In the genomic region with DNA sequence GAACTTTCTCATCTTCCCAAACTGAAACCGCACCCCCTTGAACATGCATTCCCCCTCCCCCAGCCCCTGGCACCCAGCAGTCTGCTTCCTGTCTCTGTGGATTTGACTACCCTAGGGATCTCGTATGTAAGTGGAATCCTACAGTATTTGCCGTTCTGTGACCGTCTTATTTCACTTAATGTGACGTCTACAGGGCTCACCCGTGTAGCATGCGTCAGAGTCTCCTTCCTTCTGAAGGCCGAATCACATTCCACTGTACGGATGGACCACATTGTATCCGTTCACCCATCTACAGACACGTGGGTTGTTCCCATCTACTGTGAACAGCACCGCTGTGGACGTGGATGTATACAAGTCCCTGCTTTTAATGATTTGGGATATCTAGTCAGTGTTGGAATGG, we compare ENCODE assay signal across 18 cellular contexts. TPM values are rescaled to one million over a fixed set of nuclear protein-coding genes. Genes with fewer than 3 reads are reported as not detected.
"Had no signal": no experiment of that assay in that cellular context is flagged by ENCODE, and none has a peak within 500 bp of the region (broad histone marks: within the 10 kb centered on the region; RNA-seq: fewer than 3 reads in every experiment).

No MANE protein-coding gene starts in this region.

- H3K36me3 Mint-ChIP-seq: activated naive CD8-positive, alpha-beta T cell treated with anti-CD3 and anti-CD28 coated beads, Interleukin-2, amount 10 ng/mL, durations not matched to agents 7 days and 5 days; natural killer cell treated with Interleukin-12 subunit alpha and Interleukin-12 subunit beta and Interleukin-15 and Interleukin-18, amount 100 ng/mL, for 72 hours had no signal

- H3K9me3 Mint-ChIP-seq: activated CD4-positive, alpha-beta T cell treated with anti-CD3 and anti-CD28 coated beads, Interleukin-2, amount 10 ng/mL, durations not matched to agents 7 days and 5 days; activated naive CD8-positive, alpha-beta T cell treated with anti-CD3 and anti-CD28 coated beads, Interleukin-2, amount 10 ng/mL, durations not matched to agents 7 days and 5 days; natural killer cell treated with Interleukin-12 subunit alpha and Interleukin-12 subunit beta and Interleukin-15 and Interleukin-18, amount 100 ng/mL, for 72 hours had no signal

- DNase-seq: activated CD4-positive, alpha-beta T cell treated with anti-CD3 and anti-CD28 coated beads, Interleukin-2, amount 10 ng/mL, durations not matched to agents 7 days and 5 days; activated CD4-positive, CD25-positive, alpha-beta regulatory T cell; activated CD8-positive, alpha-beta memory T cell treated with anti-CD3 and anti-CD28 coated beads for 24 hours; activated naive CD4-positive, alpha-beta T cell; activated naive CD8-positive, alpha-beta T cell treated with anti-CD3 and anti-CD28 coated beads, Interleukin-2, amount 10 ng/mL, durations not matched to agents 7 days and 5 days; erythroblast; nucleus accumbens; stimulated activated CD4-positive, alpha-beta T cell treated with anti-CD3 and anti-CD28 coated beads, Interleukin-4, amount 100 ng/mL, for 24 hours; stimulated activated naive CD4-positive, alpha-beta T cell; SW 1271; upper lobe of right lung had no signal

- H3K27ac Mint-ChIP-seq: activated CD4-positive, alpha-beta T cell treated with anti-CD3 and anti-CD28 coated beads, Interleukin-2, amount 10 ng/mL, durations not matched to agents 7 days and 5 days; activated naive CD8-positive, alpha-beta T cell treated with anti-CD3 and anti-CD28 coated beads, Interleukin-2, amount 10 ng/mL, durations not matched to agents 7 days and 5 days; natural killer cell treated with Interleukin-12 subunit alpha and Interleukin-12 subunit beta and Interleukin-15 and Interleukin-18, amount 100 ng/mL, for 72 hours had no signal

- H3K27ac ChIP-seq: cardiac muscle cell, right atrium auricular region, upper lobe of right lung had no signal

- H3K4me3 ChIP-seq: cardiac muscle cell, right atrium auricular region, skin epidermis, upper lobe of right lung had no signal

- H3K36me3 ChIP-seq: cardiac muscle cell, right atrium auricular region, upper lobe of right lung had no signal

- H3K4me3 Mint-ChIP-seq: activated CD4-positive, alpha-beta T cell treated with anti-CD3 and anti-CD28 coated beads, Interleukin-2, amount 10 ng/mL, durations not matched to agents 7 days and 5 days; activated naive CD8-positive, alpha-beta T cell treated with anti-CD3 and anti-CD28 coated beads, Interleukin-2, amount 10 ng/mL, durations not matched to agents 7 days and 5 days; natural killer cell treated with Interleukin-12 subunit alpha and Interleukin-12 subunit beta and Interleukin-15 and Interleukin-18, amount 100 ng/mL, for 72 hours had no signal

- H3K9me3 ChIP-seq: right atrium auricular region, upper lobe of right lung had no signal

RNA-seq across cellular contexts. Expression of a gene that starts 4.5 kb away (rescaled TPM):
- total RNA-seq: activated naive CD8-positive, alpha-beta T cell treated with anti-CD3 and anti-CD28 coated beads, Interleukin-2, amount 10 ng/mL, durations not matched to agents 7 days and 5 days; natural killer cell treated with Interleukin-12 subunit alpha and Interleukin-12 subunit beta and Interleukin-15 and Interleukin-18, amount 100 ng/mL, for 72 hours had no signal

RNA-seq across cellular contexts. Expression of a gene that starts 49.0 kb away (rescaled TPM):
- total RNA-seq: activated CD4-positive, alpha-beta T cell treated with anti-CD3 and anti-CD28 coated beads, Interleukin-2, amount 10 ng/mL, durations not matched to agents 7 days and 5 days; activated naive CD8-positive, alpha-beta T cell treated with anti-CD3 and anti-CD28 coated beads, Interleukin-2, amount 10 ng/mL, durations not matched to agents 7 days and 5 days; mesenteric fat pad; natural killer cell treated with Interleukin-12 subunit alpha and Interleukin-12 subunit beta and Interleukin-15 and Interleukin-18, amount 100 ng/mL, for 72 hours; posterior vena cava; right atrium auricular region; T-helper 2 cell treated with Interferon-gamma antibody and Interleukin-4, amounts not matched to agents 100 ng/mL and 5 ng/mL, for 36 hours; upper lobe of right lung had no signal
